Comparison of ENCODE assay signal across 8 cellular contexts in genomic region chr3:143002083-143002712, GRCh38. TPM values are rescaled to one million over a fixed set of nuclear protein-coding genes. Genes with fewer than 3 reads are reported as not detected.
DNase-seq lines count a peak whose midpoint lies in the region; ATAC-seq and TF ChIP-seq lines count a peak whose summit lies in the region.

No MANE protein-coding gene starts in this region.

- DNase-seq in GM12865 (ENCODE audit: low read depth) (peak; percentile 47), NCI-H2171 (lab: John Stamatoyannopoulos, UW) (peak; percentile 34), amygdala (lab: John Stamatoyannopoulos, UW) (no peak)
- DNase-seq in activated naive CD4-positive, alpha-beta T cell treated with anti-CD3 and anti-CD28 coated beads, Interleukin-2, amount 50 U/mL, for 72 hours (ENCODE audit: low spot score in 2 of 2), result no peak
- peak in 2 of 3 experiments; percentile 3 to 4 for DNase-seq in stimulated activated CD4-positive, alpha-beta T cell treated with anti-CD3 and anti-CD28 coated beads, TNF-alpha, amount 100 ng/mL, for 24 hours (ENCODE audit: low read depth in 3 of 3)

- peaks cover 26 to 27% of the 10 kb centered on the region in 2 donors for H3K36me3 Mint-ChIP-seq in activated naive CD4-positive, alpha-beta T cell treated with anti-CD3 and anti-CD28 coated beads, Interleukin-2, amount 50 U/mL, for 72 hours

- H3K9me3 ChIP-seq in iPS-20b (ENCODE audit: insufficient read depth, low read depth, low read length), result no peaks in the 10 kb centered on the region

- ATAC-seq in HG02798 (IDR thresholded peaks at IDR 0.05; ENCODE audit: poor library complexity, unreplicated experiment), result peak; percentile 29
- peak; percentile 40 to 58 for ATAC-seq in activated naive CD4-positive, alpha-beta T cell treated with anti-CD3 and anti-CD28 coated beads, Interleukin-2, amount 50 U/mL, for 72 hours

- H3K36me3 ChIP-seq in iPS-20b (ENCODE audit: insufficient read depth, low read depth, low read length), result no peaks in the 10 kb centered on the region

- TF ChIP-seq CTCF in 22Rv1 (IDR thresholded peaks at IDR 0.05) (no peak), GM12865 (IDR thresholded peaks at IDR 0.05; ENCODE audit: insufficient read depth, low read depth, low read length, missing control alignments) (no peak)

- H3K27ac ChIP-seq in 22Rv1 (peak overlapping the region; percentile 93), iPS-20b (ENCODE audit: low read length) (peak overlapping the region; percentile 81)

- H3K9ac ChIP-seq in iPS-20b (ENCODE audit: low read depth, low read length), result peak overlapping the region; percentile 96

- H3K27ac Mint-ChIP-seq in activated naive CD4-positive, alpha-beta T cell treated with anti-CD3 and anti-CD28 coated beads, Interleukin-2, amount 50 U/mL, for 72 hours, result peak overlapping the region; percentile 93 to 98

- H3K4me1 ChIP-seq in iPS-20b (ENCODE audit: insufficient read depth, low read length), result 0 out of 2 replicates have a peak, but pooled peaks cover 3% of the 10 kb centered on the region

- no peaks in the 10 kb centered on the region for H3K27me3 ChIP-seq in iPS-20b (ENCODE audit: insufficient read depth, low read length)

- H3K4me3 ChIP-seq in GM12865 (ENCODE audit: low read depth, low read length) (peak overlapping the region; percentile 82), iPS-20b (ENCODE audit: low read length) (peak overlapping the region; percentile 94)

- no peaks in the 10 kb centered on the region for H3K9me3 Mint-ChIP-seq in activated naive CD4-positive, alpha-beta T cell treated with anti-CD3 and anti-CD28 coated beads, Interleukin-2, amount 50 U/mL, for 72 hours

RNA-seq across cellular contexts. Expression of gene U2SURP, which starts 0.8 kb away (rescaled TPM):
- 100 to 1,000 TPM; 142 to 183 TPM for total RNA-seq in activated naive CD4-positive, alpha-beta T cell treated with anti-CD3 and anti-CD28 coated beads, Interleukin-2, amount 50 U/mL, for 72 hours

RNA-seq across cellular contexts. Expression of gene PAQR9, which starts 38.7 kb away (rescaled TPM):
- total RNA-seq in activated naive CD4-positive, alpha-beta T cell treated with anti-CD3 and anti-CD28 coated beads, Interleukin-2, amount 50 U/mL, for 72 hours, result not detected

Comparison
In these comparisons a context has a peak if more than half of its experiments do, and no peak if none do; other contexts are left out.
1. DNase-seq: peak in GM12865 (single experiment), NCI-H2171 (single experiment) and stimulated activated CD4-positive, alpha-beta T cell treated with anti-CD3 and anti-CD28 coated beads, TNF-alpha, amount 100 ng/mL, for 24 hours (2 of 3); none in activated naive CD4-positive, alpha-beta T cell treated with anti-CD3 and anti-CD28 coated beads, Interleukin-2, amount 50 U/mL, for 72 hours (0 of 2) and amygdala (0 of 56).